Comparison of ENCODE assay signal across 9 cellular contexts in genomic region chr10:29648114-29648982, GRCh38. TPM values are rescaled to one million over a fixed set of nuclear protein-coding genes. Genes with fewer than 3 reads are reported as not detected.
A peak's percentile ranks its signal among the peaks of the same experiment; 100 is the strongest.
DNase-seq lines count a peak whose midpoint lies in the region; ATAC-seq, FAIRE-seq and TF ChIP-seq lines count a peak whose summit lies in the region.
"Had no signal": no experiment of that assay in that cellular context is flagged by ENCODE, and none has a peak within 500 bp of the region (broad histone marks: within the 10 kb centered on the region; RNA-seq: fewer than 3 reads in every experiment).

No MANE protein-coding gene starts in this region.

- peaks cover 32% of the 10 kb centered on the region for H3K4me1 Mint-ChIP-seq in activated naive CD8-positive, alpha-beta T cell treated with anti-CD3 and anti-CD28 coated beads for 36 hours

- H3K4me3 ChIP-seq in Peyer's patch (peak overlapping the region in 3 of 4 donors; percentile 0 to 40 (median 11)), liver (ENCODE audit: low read depth in 1 of 3, low read length in 3 of 3) (no peak overlapping the region), stomach smooth muscle (ENCODE audit: low read length in 2 of 2) (peak overlapping the region; percentile 15 to 21)

- peak overlapping the region in 1 of 2 donors; percentile 0 for H3K9ac ChIP-seq in liver (ENCODE audit: low read depth in 1 of 2, low read length in 2 of 2)
- H3K9ac ChIP-seq in stomach smooth muscle (ENCODE audit: low read length in 2 of 2) = peak overlapping the region; percentile 17 to 29

- H3K4me3 Mint-ChIP-seq in activated naive CD8-positive, alpha-beta T cell treated with anti-CD3 and anti-CD28 coated beads for 36 hours = peak overlapping the region; percentile 40

- TF ChIP-seq CTCF in Peyer's patch (IDR thresholded peaks at IDR 0.05) (peak in 3 of 6 experiments; percentile 15 to 28 (median 28)), liver (IDR thresholded peaks at IDR 0.05; ENCODE audit: low read depth, low read length, missing input control) (no peak)

- H3K27me3 ChIP-seq in Peyer's patch = no peaks in the 10 kb centered on the region
- no peaks in the 10 kb centered on the region for H3K27me3 ChIP-seq in liver (ENCODE audit: control insufficient read depth in 4 of 4, insufficient read depth in 4 of 4, low read length in 3 of 4)
- no peaks in the 10 kb centered on the region for H3K27me3 ChIP-seq in stomach smooth muscle (ENCODE audit: control insufficient read depth in 1 of 2, insufficient read depth in 2 of 2, low read length in 2 of 2)

- peak overlapping the region; percentile 68 for H3K27ac Mint-ChIP-seq in activated naive CD8-positive, alpha-beta T cell treated with anti-CD3 and anti-CD28 coated beads for 36 hours

- H3K4me1 ChIP-seq in Peyer's patch (peaks cover 0 to 45% (median 0%) of the 10 kb centered on the region in 4 donors), liver (ENCODE audit: control insufficient read depth in 4 of 4, insufficient read depth in 4 of 4, low read length in 3 of 4) (peaks cover 3 to 18% (median 13%) of the 10 kb centered on the region in 4 donors), stomach smooth muscle (ENCODE audit: control insufficient read depth, insufficient read depth, low read length) (peaks cover 40% of the 10 kb centered on the region)

- H3K36me3 ChIP-seq in Peyer's patch (no peaks in the 10 kb centered on the region), liver (ENCODE audit: control insufficient read depth in 4 of 4, insufficient read depth in 3 of 4, low read depth in 1 of 4, low read length in 3 of 4) (no peaks in the 10 kb centered on the region), stomach smooth muscle (ENCODE audit: control insufficient read depth in 2 of 2, insufficient read depth in 2 of 2, low read length in 2 of 2) (peaks cover 9% of the 10 kb centered on the region in 2 donors)

- no peaks in the 10 kb centered on the region for H3K9me3 Mint-ChIP-seq in activated naive CD8-positive, alpha-beta T cell treated with anti-CD3 and anti-CD28 coated beads for 36 hours

- ATAC-seq in GM18909 (IDR thresholded peaks at IDR 0.05; ENCODE audit: poor library complexity, unreplicated experiment) = no peak

- no peaks in the 10 kb centered on the region for H3K27me3 Mint-ChIP-seq in activated naive CD8-positive, alpha-beta T cell treated with anti-CD3 and anti-CD28 coated beads for 36 hours

- 47% methylated on average over 9 of the region's 9 CpGs for WGBS in liver

- no peak for FAIRE-seq in frontal cortex (lab: Jason Lieb, UNC)

- H3K9me3 ChIP-seq in Peyer's patch (no peaks in the 10 kb centered on the region), liver (ENCODE audit: control insufficient read depth in 4 of 4, low read length in 3 of 4) (no peaks in the 10 kb centered on the region), stomach smooth muscle (ENCODE audit: control insufficient read depth in 2 of 2, low read length in 2 of 2) (no peaks in the 10 kb centered on the region)

- peaks cover 7% of the 10 kb centered on the region for H3K36me3 Mint-ChIP-seq in activated naive CD8-positive, alpha-beta T cell treated with anti-CD3 and anti-CD28 coated beads for 36 hours

- no peak for TF ChIP-seq RAD21 in liver (IDR thresholded peaks at IDR 0.05)

- TF ChIP-seq POLR2A in Peyer's patch (IDR thresholded peaks at IDR 0.05) = no peak

- DNase-seq in Peyer's patch = peak in 2 of 3 donors; percentile 57 to 69
- DNase-seq in activated naive CD8-positive, alpha-beta T cell treated with anti-CD3 and anti-CD28 coated beads for 36 hours = peak; percentile 35
- no peak for DNase-seq in hypothalamus (lab: John Stamatoyannopoulos, UW)
- no peak for DNase-seq in frontal cortex (ENCODE audit: low spot score in 2 of 2)
- DNase-seq in activated CD4-positive, CD25-positive, alpha-beta regulatory T cell (lab: John Stamatoyannopoulos, UW) = no peak
- DNase-seq: effector CD8-positive, alpha-beta T cell had no signal

- H3K27ac ChIP-seq in Peyer's patch (peak overlapping the region; percentile 5 to 74 (median 51)), liver (ENCODE audit: low read depth in 1 of 2, low read length in 2 of 2) (peak overlapping the region in 1 of 2 donors; percentile 56), stomach smooth muscle (ENCODE audit: low read length) (peak overlapping the region; percentile 76)

TF ChIP-seq in liver, 16 proteins besides CTCF, POLR2A, EP300 and RAD21:
- peak; percentile 17 for TF ChIP-seq YY1 (IDR thresholded peaks at IDR 0.05)
- TF ChIP-seq RXRA (IDR thresholded peaks at IDR 0.05) = peak; percentile 14 to 35
- TF ChIP-seq HNF4A (conservative IDR thresholded peaks at IDR 0.05) = peak in 1 of 2 donors; percentile 64
- no peak for TF ChIP-seq ZBTB33 (IDR thresholded peaks at IDR 0.05)
- TF ChIP-seq EGR1 (IDR thresholded peaks at IDR 0.05; ENCODE audit: low read depth in 2 of 2) = no peak
- no peak for TF ChIP-seq GABPA (IDR thresholded peaks at IDR 0.05 in 1 of 2, conservative IDR thresholded peaks at IDR 0.05 in 1 of 2)
- no peak for TF ChIP-seq JUND (IDR thresholded peaks at IDR 0.05)
TF ChIP-seq in liver: peak in this region for 3.

RNA-seq across cellular contexts. Expression of gene SVIL, which starts 13.6 kb away (rescaled TPM):
- 10 to 100 TPM; 30.3 to 84.3 (median 62.5) TPM for total RNA-seq in Peyer's patch
- total RNA-seq in activated naive CD8-positive, alpha-beta T cell treated with anti-CD3 and anti-CD28 coated beads for 36 hours = 1 to 10 TPM; 8.5 to 9.6 TPM
- total RNA-seq in liver = 10 to 100 TPM in 1 of 2 donors, 1 to 10 TPM in 1; 7.8 to 26.0 TPM
- 10 to 100 TPM in 1 of 2 donors, 1 to 10 TPM in 1; 3.1 to 11.0 TPM for polyA plus RNA-seq in liver
- total RNA-seq in frontal cortex = 16.7 TPM

Comparison
In these comparisons a context has a peak if more than half of its experiments do, and no peak if none do; other contexts are left out.
1. DNase-seq: peak in Peyer's patch (2 of 3) and activated naive CD8-positive, alpha-beta T cell treated with anti-CD3 and anti-CD28 coated beads for 36 hours (single experiment); none in hypothalamus (0 of 51), frontal cortex (0 of 2) and activated CD4-positive, CD25-positive, alpha-beta regulatory T cell (0 of 4).
2. H3K4me3 ChIP-seq: peak in Peyer's patch (3 of 4) and stomach smooth muscle (2 of 2); none in liver (0 of 3).